ENCODE assay signal across 1 cellular context in genomic region chr13:102128216-102128800, GRCh38.
TF ChIP-seq lines count a peak whose summit lies in the region.

No MANE protein-coding gene starts in this region.

TF ChIP-seq in H1, 55 proteins besides CTCF, POLR2A, EP300 and RAD21 (continued from another document):
- TF ChIP-seq CHD7 (IDR thresholded peaks at IDR 0.05; ENCODE audit: insufficient replicate concordance, low read length) (no peak), YY1 (IDR thresholded peaks at IDR 0.05; ENCODE audit: low read depth, low read length) (no peak), SP2 (IDR thresholded peaks at IDR 0.05; ENCODE audit: low read length) (no peak), BACH1 (IDR thresholded peaks at IDR 0.05; ENCODE audit: low read length) (no peak), HDAC6 (IDR thresholded peaks at IDR 0.05; ENCODE audit: low read depth, low read length) (no peak), EZH2 (IDR thresholded peaks at IDR 0.05; ENCODE audit: low read depth, low read length, severe bottlenecking) (no peak), EGR1 (IDR thresholded peaks at IDR 0.05; ENCODE audit: borderline replicate concordance, low read depth, low read length) (no peak)
